In genomic region chr4:142222127-142222526, GRCh38 we compare ENCODE assay signal across 20 cellular contexts.
DNase-seq lines count a peak whose midpoint lies in the region; ATAC-seq lines count a peak whose summit lies in the region.
"Had no signal": no experiment of that assay in that cellular context is flagged by ENCODE, and none has a peak within 500 bp of the region (broad histone marks: within the 10 kb centered on the region; RNA-seq: fewer than 3 reads in every experiment).

No MANE protein-coding gene starts in this region.

- peaks cover 19% of the 10 kb centered on the region for H3K36me3 Mint-ChIP-seq in activated CD4-positive, alpha-beta memory T cell treated with anti-CD3 and anti-CD28 coated beads for 36 hours
- peaks cover 14% of the 10 kb centered on the region for H3K36me3 Mint-ChIP-seq in activated CD4-positive, alpha-beta memory T cell treated with anti-CD3 and anti-CD28 coated beads, Interleukin-2, amount 10 ng/mL, durations not matched to agents 7 days and 5 days (ENCODE audit: low read depth)
- H3K36me3 Mint-ChIP-seq in CD4-positive, alpha-beta memory T cell: peaks cover 42 to 48% of the 10 kb centered on the region in 2 donors
- H3K36me3 Mint-ChIP-seq in activated T-helper 17 cell treated with anti-CD3 and anti-CD28 coated beads, Interleukin-2, amount 50 U/mL, for 72 hours (ENCODE audit: low read depth): peaks cover 58% of the 10 kb centered on the region

- H3K27me3 Mint-ChIP-seq in activated CD4-positive, alpha-beta memory T cell treated with anti-CD3 and anti-CD28 coated beads for 36 hours: no peaks in the 10 kb centered on the region
- H3K27me3 Mint-ChIP-seq in activated CD4-positive, alpha-beta memory T cell treated with anti-CD3 and anti-CD28 coated beads, Interleukin-2, amount 10 ng/mL, durations not matched to agents 7 days and 5 days: no peaks in the 10 kb centered on the region
- no peaks in the 10 kb centered on the region for H3K27me3 Mint-ChIP-seq in CD4-positive, alpha-beta memory T cell
- H3K27me3 Mint-ChIP-seq in activated T-helper 17 cell treated with anti-CD3 and anti-CD28 coated beads, Interleukin-2, amount 50 U/mL, for 72 hours: no peaks in the 10 kb centered on the region

- no peak for DNase-seq in activated CD4-positive, alpha-beta memory T cell treated with anti-CD3 and anti-CD28 coated beads for 36 hours
- DNase-seq in activated CD4-positive, alpha-beta memory T cell treated with anti-CD3 and anti-CD28 coated beads, Interleukin-2, amount 10 ng/mL, durations not matched to agents 7 days and 5 days: no peak
- DNase-seq in CD4-positive, alpha-beta memory T cell: no peak
- DNase-seq in epithelial cell of prostate (ENCODE audit: low read depth, low spot score) (peak; percentile 51), pons (ENCODE audit: low spot score) (no peak), NCI-H187 treated with DMSO at 0.1 percent for 48 hours (lab: John Stamatoyannopoulos, UW) (no peak), NCI-H1694 treated with DMSO at 0.1 percent for 48 hours (lab: John Stamatoyannopoulos, UW) (no peak)
- DNase-seq: DMS 273 treated with DMSO at 0.1 percent for 48 hours, GF-D8, KG1, NCI-H1092, NCI-H146, NCI-H2227 treated with DMSO at 0.1 percent for 48 hours, NCI-H524 treated with DMSO at 0.1 percent for 48 hours, Peyer's patch, SHP77 treated with DMSO at 0.1 percent for 48 hours had no signal

- H3K27ac Mint-ChIP-seq in activated CD4-positive, alpha-beta memory T cell treated with anti-CD3 and anti-CD28 coated beads for 36 hours: peak overlapping the region; percentile 13
- H3K27ac Mint-ChIP-seq in activated CD4-positive, alpha-beta memory T cell treated with anti-CD3 and anti-CD28 coated beads, Interleukin-2, amount 10 ng/mL, durations not matched to agents 7 days and 5 days: no peak overlapping the region
- H3K27ac Mint-ChIP-seq in CD4-positive, alpha-beta memory T cell: peak overlapping the region in 5 of 7 donors; percentile 5 to 74 (median 19)
- H3K27ac Mint-ChIP-seq in activated T-helper 17 cell treated with anti-CD3 and anti-CD28 coated beads, Interleukin-2, amount 50 U/mL, for 72 hours: peak overlapping the region; percentile 57
- H3K27ac Mint-ChIP-seq: GM23338 had no signal

- intact Hi-C loops in activated CD4-positive, alpha-beta memory T cell treated with anti-CD3 and anti-CD28 coated beads for 36 hours (cut with micrococcal nuclease): no loop called here
- intact Hi-C loops in CD4-positive, alpha-beta memory T cell (cut with micrococcal nuclease): no loop called here

- peaks cover 39% of the 10 kb centered on the region for H3K4me1 Mint-ChIP-seq in activated CD4-positive, alpha-beta memory T cell treated with anti-CD3 and anti-CD28 coated beads for 36 hours (ENCODE audit: low read depth)
- H3K4me1 Mint-ChIP-seq in activated CD4-positive, alpha-beta memory T cell treated with anti-CD3 and anti-CD28 coated beads, Interleukin-2, amount 10 ng/mL, durations not matched to agents 7 days and 5 days: no peaks in the 10 kb centered on the region
- peaks cover 31 to 62% (median 48%) of the 10 kb centered on the region in 4 donors for H3K4me1 Mint-ChIP-seq in CD4-positive, alpha-beta memory T cell
- peaks cover 11% of the 10 kb centered on the region for H3K4me1 Mint-ChIP-seq in activated T-helper 17 cell treated with anti-CD3 and anti-CD28 coated beads, Interleukin-2, amount 50 U/mL, for 72 hours

- H3K4me3 ChIP-seq in CD4-positive, alpha-beta memory T cell (ENCODE audit: low read length in 2 of 2): no peak overlapping the region
- H3K4me3 ChIP-seq: BLaER1 treated with 17β-estradiol and CSF1 and Interleukin-3, amounts not matched to agents 10 nM and 100 nM; GM23338; Peyer's patch had no signal

- peaks cover 5% of the 10 kb centered on the region for H3K36me3 ChIP-seq in CD4-positive, alpha-beta memory T cell (ENCODE audit: insufficient read depth, low read length)
- H3K36me3 ChIP-seq: BLaER1 treated with 17β-estradiol and CSF1 and Interleukin-3, amounts not matched to agents 10 nM and 100 nM; Peyer's patch had no signal

- no peaks in the 10 kb centered on the region for H3K9me3 Mint-ChIP-seq in activated CD4-positive, alpha-beta memory T cell treated with anti-CD3 and anti-CD28 coated beads for 36 hours
- H3K9me3 Mint-ChIP-seq in activated CD4-positive, alpha-beta memory T cell treated with anti-CD3 and anti-CD28 coated beads, Interleukin-2, amount 10 ng/mL, durations not matched to agents 7 days and 5 days: no peaks in the 10 kb centered on the region
- no peaks in the 10 kb centered on the region for H3K9me3 Mint-ChIP-seq in CD4-positive, alpha-beta memory T cell
- no peaks in the 10 kb centered on the region for H3K9me3 Mint-ChIP-seq in activated T-helper 17 cell treated with anti-CD3 and anti-CD28 coated beads, Interleukin-2, amount 50 U/mL, for 72 hours
- H3K9me3 Mint-ChIP-seq: GM23338 had no signal

- peak; percentile 75 for ATAC-seq in activated T-helper 17 cell treated with anti-CD3 and anti-CD28 coated beads, Interleukin-2, amount 50 U/mL, for 72 hours (replicated peaks)
- ATAC-seq: GM23338, HCT116 had no signal

- H3K27ac ChIP-seq in CD4-positive, alpha-beta memory T cell (ENCODE audit: low read depth, low read length): no peak overlapping the region
- peak overlapping the region; percentile 38 for H3K27ac ChIP-seq in epithelial cell of prostate
- H3K27ac ChIP-seq: BLaER1 treated with 17β-estradiol and CSF1 and Interleukin-3, amounts not matched to agents 10 nM and 100 nM; Peyer's patch had no signal

- H3K9me3 ChIP-seq in CD4-positive, alpha-beta memory T cell (ENCODE audit: control insufficient read depth in 1 of 2, low read length in 2 of 2): no peaks in the 10 kb centered on the region
- H3K9me3 ChIP-seq: BLaER1 treated with 17β-estradiol and CSF1 and Interleukin-3, amounts not matched to agents 10 nM and 100 nM; Peyer's patch had no signal

- no peaks in the 10 kb centered on the region for H3K27me3 ChIP-seq in CD4-positive, alpha-beta memory T cell (ENCODE audit: insufficient read depth, low read length)
- H3K27me3 ChIP-seq: BLaER1 treated with 17β-estradiol and CSF1 and Interleukin-3, amounts not matched to agents 10 nM and 100 nM; Peyer's patch had no signal

- no peak overlapping the region for H3K4me3 Mint-ChIP-seq in activated CD4-positive, alpha-beta memory T cell treated with anti-CD3 and anti-CD28 coated beads for 36 hours
- no peak overlapping the region for H3K4me3 Mint-ChIP-seq in activated CD4-positive, alpha-beta memory T cell treated with anti-CD3 and anti-CD28 coated beads, Interleukin-2, amount 10 ng/mL, durations not matched to agents 7 days and 5 days
- no peak overlapping the region for H3K4me3 Mint-ChIP-seq in CD4-positive, alpha-beta memory T cell
- H3K4me3 Mint-ChIP-seq in activated T-helper 17 cell treated with anti-CD3 and anti-CD28 coated beads, Interleukin-2, amount 50 U/mL, for 72 hours: no peak overlapping the region
- H3K4me3 Mint-ChIP-seq: GM23338 had no signal

- POLR2A ChIA-PET in activated CD4-positive, alpha-beta memory T cell treated with anti-CD3 and anti-CD28 coated beads for 36 hours (lab: Charles Lee): no interaction called here
- POLR2A ChIA-PET in activated CD4-positive, alpha-beta memory T cell treated with anti-CD3 and anti-CD28 coated beads, Interleukin-2, amount 10 ng/mL, durations not matched to agents 7 days and 5 days (lab: Charles Lee): no interaction called here
- POLR2A ChIA-PET in CD4-positive, alpha-beta memory T cell (lab: Charles Lee; ENCODE audit: partially characterized antibody): no interaction called here

- CTCF ChIA-PET in activated CD4-positive, alpha-beta memory T cell treated with anti-CD3 and anti-CD28 coated beads for 36 hours (lab: Charles Lee): interaction anchor here (0.6 kb wide), 1 partner anchor 165 kb away, joined by 4 read pairs; no protein-coding TSS in a partner anchor
- CTCF ChIA-PET in activated CD4-positive, alpha-beta memory T cell treated with anti-CD3 and anti-CD28 coated beads, Interleukin-2, amount 10 ng/mL, durations not matched to agents 7 days and 5 days (lab: Charles Lee): no interaction called here
- CTCF ChIA-PET in CD4-positive, alpha-beta memory T cell (lab: Charles Lee; ENCODE audit: partially characterized antibody): no interaction called here

- peaks cover 5% of the 10 kb centered on the region for H3K4me1 ChIP-seq in CD4-positive, alpha-beta memory T cell (ENCODE audit: insufficient read depth, low read length)
- H3K4me1 ChIP-seq: BLaER1 treated with 17β-estradiol and CSF1 and Interleukin-3, amounts not matched to agents 10 nM and 100 nM; Peyer's patch had no signal
